ENCODE assay signal across 10 cellular contexts in the genomic region with DNA sequence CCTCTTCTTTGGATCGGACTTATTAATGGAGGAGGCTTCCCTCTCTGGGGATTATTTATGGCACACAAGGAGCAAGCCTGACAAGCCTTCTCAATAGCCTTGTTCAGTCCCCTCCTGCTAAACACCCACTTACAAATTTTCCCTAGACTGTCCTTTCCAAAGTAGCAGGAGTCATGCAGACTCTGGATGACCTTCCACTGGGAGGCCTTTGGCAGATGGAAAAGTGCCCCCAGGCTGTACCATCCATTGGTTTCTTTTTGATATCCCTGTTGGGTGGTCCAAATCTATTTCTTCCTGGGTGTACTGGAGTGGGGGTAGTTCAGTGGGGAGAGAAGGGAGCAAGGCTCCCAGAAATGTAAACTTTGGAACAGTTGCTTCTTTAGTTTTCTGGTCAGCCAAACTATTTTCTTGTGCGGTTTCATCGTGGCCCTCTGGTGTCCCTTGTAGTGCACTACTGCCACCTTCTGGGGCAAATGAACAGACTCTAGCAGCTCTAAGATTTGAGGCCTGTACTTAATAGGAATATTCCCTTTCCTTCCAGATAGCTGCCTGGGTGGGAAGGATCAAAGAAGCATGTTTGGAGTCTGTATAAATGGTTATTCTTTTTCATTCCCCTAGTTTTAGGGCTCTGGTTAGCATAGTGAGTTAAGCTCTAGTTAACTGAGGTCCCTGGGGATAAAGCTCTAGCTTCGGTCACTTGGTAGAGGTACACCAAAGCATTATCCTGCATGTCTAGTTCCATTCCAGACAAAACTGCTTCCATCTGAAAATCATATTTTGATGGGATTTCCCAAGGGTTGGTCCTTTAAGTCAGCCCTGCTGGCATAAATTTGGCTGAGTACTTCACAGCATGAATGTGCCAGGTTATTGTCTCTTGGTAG.
DNase-seq lines count a peak whose midpoint lies in the region; ATAC-seq and TF ChIP-seq lines count a peak whose summit lies in the region.
"Had no signal": no experiment of that assay in that cellular context is flagged by ENCODE, and none has a peak within 500 bp of the region (broad histone marks: within the 10 kb centered on the region; RNA-seq: fewer than 3 reads in every experiment).

No MANE protein-coding gene starts in this region.

- no peaks in the 10 kb centered on the region for H3K4me1 Mint-ChIP-seq in endodermal cell
- H3K4me1 Mint-ChIP-seq: CD4-positive, alpha-beta memory T cell had no signal

- H3K4me1 ChIP-seq in OCI-LY3 (ENCODE audit: low read length) = peaks cover under 1% of the 10 kb centered on the region; the same call in 1 of the 2 replicates
- no peaks in the 10 kb centered on the region for H3K4me1 ChIP-seq in endodermal cell (ENCODE audit: control insufficient read depth, insufficient read depth, low read length)

- peak overlapping the region; percentile 31; the same call in 1 of the 2 replicates for H3K4me2 ChIP-seq in OCI-LY3 (ENCODE audit: low read length)

- WGBS in endodermal cell (ENCODE audit: insufficient coverage in 1 of 2, insufficient read length in 1 of 2), 2 experiments = 58 to 60% methylated on average over 4 of the region's 4 CpGs

- H3K4me3 ChIP-seq in OCI-LY3 (ENCODE audit: low read length) (no peak overlapping the region), endodermal cell (ENCODE audit: low read length) (no peak overlapping the region)

- H3K4me3 Mint-ChIP-seq in endodermal cell = no peak overlapping the region
- H3K4me3 Mint-ChIP-seq: CD4-positive, alpha-beta memory T cell; stimulated activated naive CD8-positive, alpha-beta T cell treated with anti-CD3 and anti-CD28 coated beads, Interleukin-15, Interleukin-2, amounts not matched to agents 100 ng/mL and 50 ng/mL, for 24 hours had no signal

- H3K27ac Mint-ChIP-seq in endodermal cell = no peak overlapping the region
- H3K27ac Mint-ChIP-seq: CD4-positive, alpha-beta memory T cell; stimulated activated naive CD8-positive, alpha-beta T cell treated with anti-CD3 and anti-CD28 coated beads, Interleukin-15, Interleukin-2, amounts not matched to agents 100 ng/mL and 50 ng/mL, for 24 hours had no signal

- no peak overlapping the region for H3K9ac ChIP-seq in OCI-LY3 (ENCODE audit: low read length)
- no peak overlapping the region for H3K9ac ChIP-seq in endodermal cell (ENCODE audit: extremely low read depth, low read length, poor library complexity, severe bottlenecking)

- H3K36me3 Mint-ChIP-seq in endodermal cell (ENCODE audit: low read depth) = no peaks in the 10 kb centered on the region
- H3K36me3 Mint-ChIP-seq: CD4-positive, alpha-beta memory T cell had no signal

- H3K36me3 ChIP-seq in OCI-LY3 (replicated peaks; ENCODE audit: low read depth, low read length) (no peaks in the 10 kb centered on the region), endodermal cell (ENCODE audit: control insufficient read depth, insufficient read depth, low read length) (no peaks in the 10 kb centered on the region)

- H3K27ac ChIP-seq in OCI-LY3 (ENCODE audit: low read length) (no peak overlapping the region), endodermal cell (ENCODE audit: low read depth, low read length) (no peak overlapping the region)

- H3K27me3 ChIP-seq in OCI-LY3 (ENCODE audit: low read depth, low read length) = no peaks in the 10 kb centered on the region
- no peaks in the 10 kb centered on the region for H3K27me3 ChIP-seq in endodermal cell (ENCODE audit: control insufficient read depth, insufficient read depth, low read length, poor library complexity, severe bottlenecking)

- no peaks in the 10 kb centered on the region for H3K9me3 ChIP-seq in OCI-LY3 (ENCODE audit: insufficient read depth, low read length)
- H3K9me3 ChIP-seq in endodermal cell (ENCODE audit: control insufficient read depth, low read length) = no peaks in the 10 kb centered on the region

- H2AFZ ChIP-seq in OCI-LY3 (ENCODE audit: low read depth, low read length) = peak overlapping the region; percentile 34; the same call in 1 of the 2 replicates

- TF ChIP-seq CTCF in OCI-LY3 (IDR thresholded peaks at IDR 0.05; ENCODE audit: low read depth, low read length) (peak; percentile 88), endodermal cell (conservative IDR thresholded peaks at IDR 0.05) (peak; percentile 94)

- H3K27me3 Mint-ChIP-seq in endodermal cell (ENCODE audit: insufficient read depth) = no peaks in the 10 kb centered on the region
- H3K27me3 Mint-ChIP-seq: CD4-positive, alpha-beta memory T cell; stimulated activated naive CD8-positive, alpha-beta T cell treated with anti-CD3 and anti-CD28 coated beads, Interleukin-15, Interleukin-2, amounts not matched to agents 100 ng/mL and 50 ng/mL, for 24 hours had no signal

- H3K9me3 Mint-ChIP-seq in endodermal cell = no peaks in the 10 kb centered on the region
- H3K9me3 Mint-ChIP-seq: CD4-positive, alpha-beta memory T cell; stimulated activated naive CD8-positive, alpha-beta T cell treated with anti-CD3 and anti-CD28 coated beads, Interleukin-15, Interleukin-2, amounts not matched to agents 100 ng/mL and 50 ng/mL, for 24 hours had no signal

- H4K20me1 ChIP-seq in OCI-LY3 (ENCODE audit: insufficient read depth, low read length) = no peaks in the 10 kb centered on the region

- DNase-seq in NCI-H2081 (lab: John Stamatoyannopoulos, UW) = peak; percentile 62 to 63
- DNase-seq in NCI-H2081 treated with DMSO at 0.1 percent for 48 hours (lab: John Stamatoyannopoulos, UW) = no peak
- DNase-seq in endodermal cell = peak; percentile 91
- peak; percentile 43 for DNase-seq in myocyte (ENCODE audit: low read depth)
- no peak for DNase-seq in DMS79 treated with DMSO at 0.1 percent for 48 hours (lab: John Stamatoyannopoulos, UW)

- no peaks in the 10 kb centered on the region for H3K79me2 ChIP-seq in OCI-LY3 (ENCODE audit: low read length)

- ATAC-seq in GM19463 (IDR thresholded peaks at IDR 0.05; ENCODE audit: unreplicated experiment) (peak; percentile 81), HG03520 (IDR thresholded peaks at IDR 0.05; ENCODE audit: unreplicated experiment) (peak; percentile 78)

Comparison
In these comparisons a context has a peak if more than half of its experiments do, and no peak if none do; other contexts are left out.
1. DNase-seq: peak in NCI-H2081 (2 of 2), endodermal cell (single experiment) and myocyte (single experiment); none in NCI-H2081 treated with DMSO at 0.1 percent for 48 hours (single experiment) and DMS79 treated with DMSO at 0.1 percent for 48 hours (single experiment).